Comparison of ENCODE assay signal across 10 cellular contexts in genomic region chr3:50338989-50339388, GRCh38. TPM values are rescaled to one million over a fixed set of nuclear protein-coding genes. Genes with fewer than 3 reads are reported as not detected.
A peak's percentile ranks its signal among the peaks of the same experiment; 100 is the strongest.
DNase-seq lines count a peak whose midpoint lies in the region; ATAC-seq and TF ChIP-seq lines count a peak whose summit lies in the region.
"Had no signal": no experiment of that assay in that cellular context is flagged by ENCODE, and none has a peak within 500 bp of the region (broad histone marks: within the 10 kb centered on the region; RNA-seq: fewer than 3 reads in every experiment).

No MANE protein-coding gene starts in this region.

- peaks cover 45% of the 10 kb centered on the region for H3K4me1 Mint-ChIP-seq in activated CD4-positive, alpha-beta memory T cell treated with anti-CD3 and anti-CD28 coated beads for 36 hours (ENCODE audit: low read depth)

- 66 to 74% methylated on average over 4 of the region's 4 CpGs for WGBS in heart right ventricle, 2 donors
- 54 to 63% methylated on average over 4 of the region's 4 CpGs for WGBS in upper lobe of left lung, 2 donors

- peak overlapping the region in 7 of 10 donors; percentile 61 to 88 (median 73) for H3K4me3 ChIP-seq in heart right ventricle
- H3K4me3 ChIP-seq in lower lobe of right lung, result peak overlapping the region; percentile 84
- peak overlapping the region in 3 of 4 donors; percentile 74 to 84 (median 75) for H3K4me3 ChIP-seq in upper lobe of left lung
- H3K4me3 ChIP-seq: lung had no signal

- ATAC-seq in heart right ventricle (no peak), Right ventricle myocardium superior (ENCODE audit: poor library complexity) (no peak), lower lobe of right lung (no peak), upper lobe of left lung (ENCODE audit: low FRiP score in 2 of 2) (no peak)

- no peak for TF ChIP-seq POLR2A in upper lobe of left lung (IDR thresholded peaks at IDR 0.05)

- no peaks in the 10 kb centered on the region for H3K27me3 ChIP-seq in heart right ventricle
- no peaks in the 10 kb centered on the region for H3K27me3 ChIP-seq in lower lobe of right lung (ENCODE audit: low read depth)
- H3K27me3 ChIP-seq in upper lobe of left lung, result no peaks in the 10 kb centered on the region

- TF ChIP-seq EP300 in upper lobe of left lung (IDR thresholded peaks at IDR 0.05), result no peak

- CTCF ChIA-PET in activated CD4-positive, alpha-beta memory T cell treated with anti-CD3 and anti-CD28 coated beads for 36 hours (lab: Charles Lee), result interaction anchor here (0.6 to 4.2 kb wide), 5 partner anchors 10 to 233 kb away, joined by 3 to 39 read pairs (median 6); partner anchors contain the start of genes CYB561D2 and NPRL2

- peaks cover 0 to 13% (median 0%) of the 10 kb centered on the region in 9 donors for H3K36me3 ChIP-seq in heart right ventricle
- H3K36me3 ChIP-seq in lower lobe of right lung, result no peaks in the 10 kb centered on the region
- no peaks in the 10 kb centered on the region for H3K36me3 ChIP-seq in upper lobe of left lung

- no peaks in the 10 kb centered on the region for H3K9me3 Mint-ChIP-seq in activated CD4-positive, alpha-beta memory T cell treated with anti-CD3 and anti-CD28 coated beads for 36 hours

- H3K4me3 Mint-ChIP-seq in activated CD4-positive, alpha-beta memory T cell treated with anti-CD3 and anti-CD28 coated beads for 36 hours, result peak overlapping the region; percentile 97

- POLR2A ChIA-PET in activated CD4-positive, alpha-beta memory T cell treated with anti-CD3 and anti-CD28 coated beads for 36 hours (lab: Charles Lee), result interaction anchor here (0.7 to 6.5 kb wide), 6 partner anchors 10 to 276 kb away, joined by 5 to 93 read pairs (median 16); partner anchors contain the start of genes CYB561D2, HEMK1, IFRD2 and NPRL2

- peak overlapping the region in 9 of 10 donors; percentile 92 to 100 (median 97) for H3K27ac ChIP-seq in heart right ventricle
- peak overlapping the region; percentile 98 for H3K27ac ChIP-seq in lower lobe of right lung
- H3K27ac ChIP-seq in upper lobe of left lung, result peak overlapping the region; percentile 92 to 99 (median 96)

- DNase-seq in heart right ventricle (no peak), Right ventricle myocardium superior (no peak), lower lobe of right lung (no peak), upper lobe of left lung (no peak), cerebellar cortex (ENCODE audit: low spot score) (no peak), NCI-H2029 (lab: John Stamatoyannopoulos, UW) (no peak), GM13977 (ENCODE audit: low spot score) (no peak)
- DNase-seq in activated CD4-positive, alpha-beta memory T cell treated with anti-CD3 and anti-CD28 coated beads for 36 hours, result no peak
- DNase-seq: NCI-H526 had no signal

- peaks cover 15 to 72% (median 62%) of the 10 kb centered on the region in 9 donors for H3K4me1 ChIP-seq in heart right ventricle
- H3K4me1 ChIP-seq in lower lobe of right lung, result peaks cover 69% of the 10 kb centered on the region
- H3K4me1 ChIP-seq in upper lobe of left lung, result peaks cover 49 to 71% (median 67%) of the 10 kb centered on the region in 4 donors

- peak overlapping the region; percentile 92 for H3K27ac Mint-ChIP-seq in activated CD4-positive, alpha-beta memory T cell treated with anti-CD3 and anti-CD28 coated beads for 36 hours

- intact Hi-C loops in heart right ventricle (cut with DNase I), result loop anchor here in 1 of 10 donors (5.0 kb wide), 1 partner anchor 37 kb away; the partner anchor contains the start of gene HYAL1
- intact Hi-C loops in Right ventricle myocardium superior (cut with DNase I), result no loop called here
- intact Hi-C loops in activated CD4-positive, alpha-beta memory T cell treated with anti-CD3 and anti-CD28 coated beads for 36 hours (cut with micrococcal nuclease), result no loop called here
- intact Hi-C loops in lower lobe of right lung (cut with DNase I), result no loop called here

- H3K27me3 Mint-ChIP-seq in activated CD4-positive, alpha-beta memory T cell treated with anti-CD3 and anti-CD28 coated beads for 36 hours, result no peaks in the 10 kb centered on the region

- H3K9me3 ChIP-seq in heart right ventricle (no peaks in the 10 kb centered on the region), lower lobe of right lung (no peaks in the 10 kb centered on the region), upper lobe of left lung (no peaks in the 10 kb centered on the region)

- no peak for TF ChIP-seq CTCF in heart right ventricle (IDR thresholded peaks at IDR 0.05)
- no peak for TF ChIP-seq CTCF in lower lobe of right lung (IDR thresholded peaks at IDR 0.05)
- TF ChIP-seq CTCF in upper lobe of left lung (IDR thresholded peaks at IDR 0.05), result no peak
- no peak for TF ChIP-seq CTCF in GM13977 (IDR thresholded peaks at IDR 0.05; ENCODE audit: extremely low read depth, insufficient read depth, missing control alignments)

- in situ Hi-C loops in GM13977 (cut with MboI; ENCODE audit: low pct_unique_long_range_greater_than_20kb, low sequenced_read_pairs, unreplicated experiment), result no loop called here

- H3K36me3 Mint-ChIP-seq in activated CD4-positive, alpha-beta memory T cell treated with anti-CD3 and anti-CD28 coated beads for 36 hours, result peaks cover 43% of the 10 kb centered on the region

RNA-seq across cellular contexts. Expression of gene RASSF1, which starts 1.6 kb away (rescaled TPM):
- 10 to 100 TPM in 8 of 10 donors, 1 to 10 TPM in 2; 9.9 to 17.8 (median 11.9) TPM for total RNA-seq in heart right ventricle
- polyA plus RNA-seq in heart right ventricle, result 10 to 100 TPM; 22.1 to 59.8 TPM
- total RNA-seq in Right ventricle myocardium superior, result 14.1 TPM
- 10 to 100 TPM; 48.8 to 52.6 TPM for total RNA-seq in activated CD4-positive, alpha-beta memory T cell treated with anti-CD3 and anti-CD28 coated beads for 36 hours
- total RNA-seq in lower lobe of right lung, result 39.5 TPM
- total RNA-seq in upper lobe of left lung, result 10 to 100 TPM; 42.7 to 78.9 (median 47.7) TPM

RNA-seq across cellular contexts. Expression of gene ZMYND10, which starts 6.5 kb away (rescaled TPM):
- total RNA-seq in heart right ventricle, result under 1 TPM in 3 of 10 donors, not detected in 7; 0.15 to 0.65 (median 0.22) TPM
- polyA plus RNA-seq in heart right ventricle, result under 1 TPM; 0.20 to 0.88 TPM
- total RNA-seq in Right ventricle myocardium superior, result not detected
- under 1 TPM; 0.94 to 1.00 TPM for total RNA-seq in activated CD4-positive, alpha-beta memory T cell treated with anti-CD3 and anti-CD28 coated beads for 36 hours
- total RNA-seq in lower lobe of right lung, result 32.8 TPM
- total RNA-seq in upper lobe of left lung, result 10 to 100 TPM in 5 of 6 donors, 1 to 10 TPM in 1; 3.1 to 98.7 (median 31.5) TPM

RNA-seq across cellular contexts. Expression of gene TUSC2, which starts 11.0 kb away (rescaled TPM):
- total RNA-seq in heart right ventricle, result 10 to 100 TPM; 23.7 to 34.9 (median 26.9) TPM
- 10 to 100 TPM; 27.4 to 59.1 TPM for polyA plus RNA-seq in heart right ventricle
- 28.2 TPM for total RNA-seq in Right ventricle myocardium superior
- 10 to 100 TPM; 18.7 to 19.7 TPM for total RNA-seq in activated CD4-positive, alpha-beta memory T cell treated with anti-CD3 and anti-CD28 coated beads for 36 hours
- 29.4 TPM for total RNA-seq in lower lobe of right lung
- 10 to 100 TPM; 16.8 to 36.1 (median 25.0) TPM for total RNA-seq in upper lobe of left lung

RNA-seq across cellular contexts. Expression of gene NPRL2, which starts 11.6 kb away (rescaled TPM):
- 10 to 100 TPM; 13.0 to 23.6 (median 16.3) TPM for total RNA-seq in heart right ventricle
- 10 to 100 TPM; 15.5 to 29.8 TPM for polyA plus RNA-seq in heart right ventricle
- total RNA-seq in Right ventricle myocardium superior, result 14.8 TPM
- total RNA-seq in activated CD4-positive, alpha-beta memory T cell treated with anti-CD3 and anti-CD28 coated beads for 36 hours, result 10 to 100 TPM; 33.2 to 35.8 TPM
- total RNA-seq in lower lobe of right lung, result 17.7 TPM
- 10 to 100 TPM; 15.0 to 41.9 (median 17.3) TPM for total RNA-seq in upper lobe of left lung

RNA-seq across cellular contexts. Expression of gene CYB561D2, which starts 11.7 kb away (rescaled TPM):
- 10 to 100 TPM in 1 of 10 donors, 1 to 10 TPM in 9; 3.9 to 10.9 (median 5.6) TPM for total RNA-seq in heart right ventricle
- 10 to 100 TPM in 1 of 2 donors, 1 to 10 TPM in 1; 8.1 to 21.8 TPM for polyA plus RNA-seq in heart right ventricle
- total RNA-seq in Right ventricle myocardium superior, result 5.6 TPM
- 10 to 100 TPM; 17.8 to 20.1 TPM for total RNA-seq in activated CD4-positive, alpha-beta memory T cell treated with anti-CD3 and anti-CD28 coated beads for 36 hours
- 21.7 TPM for total RNA-seq in lower lobe of right lung
- 10 to 100 TPM; 13.2 to 35.4 (median 26.8) TPM for total RNA-seq in upper lobe of left lung
